Comparison of ENCODE assay signal across 1 cellular context in the genomic region with DNA sequence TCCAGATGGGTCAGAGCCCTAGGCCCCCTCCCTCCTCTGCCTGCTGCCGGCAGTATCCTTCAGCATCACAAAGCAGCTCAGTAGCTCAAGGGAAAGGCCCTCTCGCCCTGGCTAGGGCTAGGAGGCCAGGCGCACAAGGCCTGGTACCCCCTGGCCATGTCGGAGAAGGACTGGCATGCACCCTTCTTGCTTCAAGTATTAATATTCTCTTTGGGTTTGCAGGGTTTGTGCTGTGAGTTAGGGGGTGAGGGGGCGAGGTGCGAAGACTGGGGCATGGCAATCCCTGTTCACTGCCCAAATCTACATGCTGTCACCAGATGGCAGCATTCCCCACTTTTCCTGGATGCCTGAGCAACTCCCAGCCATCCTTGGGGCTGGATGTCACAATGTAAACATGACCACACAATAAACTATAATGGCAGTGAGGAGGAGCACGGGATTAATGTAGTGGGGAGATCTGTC.
TF ChIP-seq lines count a peak whose summit lies in the region.

No MANE protein-coding gene starts in this region.

TF ChIP-seq in HepG2, 621 proteins besides CTCF, POLR2A, EP300 and RAD21 (continued from another document and continues in another):
- TF ChIP-seq IRF2 (CRISPR knock-in tag; IDR thresholded peaks at IDR 0.05) (0 out of 2 replicates have a peak, but pooled peaks have one; percentile 18), FOXA3 (CRISPR knock-in tag; IDR thresholded peaks at IDR 0.05) (peak; percentile 92), FOXO1 (CRISPR knock-in tag; IDR thresholded peaks at IDR 0.05) (peak; percentile 26; the same call in 1 of the 2 replicates), ONECUT2 (CRISPR knock-in tag; IDR thresholded peaks at IDR 0.05) (no peak), FOXK2 (IDR thresholded peaks at IDR 0.05) (peak; percentile 46; the same call in 1 of the 2 replicates), ZNF225 (CRISPR knock-in tag; IDR thresholded peaks at IDR 0.05) (no peak), KLF6 (CRISPR knock-in tag; IDR thresholded peaks at IDR 0.05) (no peak), POLR2AphosphoS5 (IDR thresholded peaks at IDR 0.05; ENCODE audit: low read depth, low read length) (0 out of 2 replicates have a peak, but pooled peaks have one; percentile 33), PAF1 (CRISPR knock-in tag; IDR thresholded peaks at IDR 0.05) (peak; percentile 72), SMC3 (IDR thresholded peaks at IDR 0.05; ENCODE audit: low read length) (peak; percentile 56), TARDBP (CRISPR knock-in tag; IDR thresholded peaks at IDR 0.05) (no peak), ZNF10 (CRISPR knock-in tag; IDR thresholded peaks at IDR 0.05; ENCODE audit: borderline replicate concordance, low read depth) (no peak), SYNCRIP (IDR thresholded peaks at IDR 0.05; ENCODE audit: insufficient read depth, low read depth, low read length) (no peak), EED (CRISPR knock-in tag; IDR thresholded peaks at IDR 0.05) (no peak), SOX13 (IDR thresholded peaks at IDR 0.05) (no peak), SOX13 (CRISPR knock-in tag; conservative IDR thresholded peaks at IDR 0.05 in 1 of 2, IDR thresholded peaks at IDR 0.05 in 1 of 2) (no peak), PHB2 (IDR thresholded peaks at IDR 0.05; ENCODE audit: partially characterized antibody) (no peak), SP140L (CRISPR knock-in tag; IDR thresholded peaks at IDR 0.05; ENCODE audit: borderline replicate concordance) (no peak), HMGXB4 (CRISPR knock-in tag; IDR thresholded peaks at IDR 0.05; ENCODE audit: borderline replicate concordance in 1 of 2, low read depth in 1 of 2) (0 out of 4 replicates have a peak, but pooled peaks of 1 of the 2 experiments have one; percentile 22), PITX1 (CRISPR knock-in tag; IDR thresholded peaks at IDR 0.05) (no peak), ZNF383 (CRISPR knock-in tag; IDR thresholded peaks at IDR 0.05; ENCODE audit: borderline replicate concordance) (no peak), TSC22D2 (CRISPR knock-in tag; IDR thresholded peaks at IDR 0.05; ENCODE audit: borderline replicate concordance) (no peak), MAFK (conservative IDR thresholded peaks at IDR 0.05 in 1 of 2, IDR thresholded peaks at IDR 0.05 in 1 of 2; ENCODE audit: low read length in 2 of 2) (no peak), SIN3B (IDR thresholded peaks at IDR 0.05; ENCODE audit: low read length) (no peak), AGO1 (IDR thresholded peaks at IDR 0.05; ENCODE audit: low read depth, low read length, poor library complexity, severe bottlenecking) (no peak), TP53 (CRISPR knock-in tag; conservative IDR thresholded peaks at IDR 0.05) (no peak), NR2C2 (CRISPR knock-in tag; IDR thresholded peaks at IDR 0.05; ENCODE audit: borderline replicate concordance) (no peak), CEBPG (CRISPR knock-in tag; IDR thresholded peaks at IDR 0.05) (peak; percentile 67), RBM22 (optimal IDR thresholded peaks at IDR 0.05; ENCODE audit: low read length) (peak; percentile 91), KAT2B (IDR thresholded peaks at IDR 0.05; ENCODE audit: borderline replicate concordance, low read depth, low read length) (no peak), BATF2 (CRISPR knock-in tag; IDR thresholded peaks at IDR 0.05) (no peak), TEF (CRISPR knock-in tag; IDR thresholded peaks at IDR 0.05) (no peak), KDM6A (CRISPR knock-in tag; IDR thresholded peaks at IDR 0.05; ENCODE audit: low read depth) (no peak), RFXAP (CRISPR knock-in tag; IDR thresholded peaks at IDR 0.05; ENCODE audit: borderline replicate concordance) (no peak), U2AF2 (IDR thresholded peaks at IDR 0.05; ENCODE audit: low read depth, low read length) (no peak), ZNF510 (CRISPR knock-in tag; IDR thresholded peaks at IDR 0.05; ENCODE audit: low read depth) (no peak), MYPOP (CRISPR knock-in tag; IDR thresholded peaks at IDR 0.05) (no peak), SMARCE1 (IDR thresholded peaks at IDR 0.05; ENCODE audit: borderline replicate concordance) (no peak)
- TF ChIP-seq, protein P1, sequence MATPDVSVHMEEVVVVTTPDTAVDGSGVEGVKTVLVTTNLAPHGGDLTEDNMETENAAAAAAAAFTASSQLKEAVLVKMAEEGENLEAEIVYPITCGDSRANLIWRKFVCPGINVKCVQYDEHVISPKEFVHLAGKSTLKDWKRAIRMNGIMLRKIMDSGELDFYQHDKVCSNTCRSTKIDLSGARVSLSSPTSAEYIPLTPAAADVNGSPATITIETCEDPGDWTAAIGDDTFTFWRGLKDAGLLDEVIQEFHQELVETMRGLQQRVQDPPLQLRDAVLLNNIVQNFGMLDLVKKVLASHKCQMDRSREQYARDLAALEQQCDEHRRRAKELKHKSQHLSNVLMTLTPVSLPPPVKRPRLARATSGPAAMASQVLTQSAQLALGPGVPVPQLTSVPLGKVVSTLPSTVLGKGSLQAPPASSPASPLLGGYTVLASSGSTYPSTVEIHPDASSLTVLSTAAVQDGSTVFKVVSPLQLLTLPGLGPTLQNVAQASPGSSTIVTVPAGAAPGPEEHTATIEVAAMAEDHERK (CRISPR knock-in tag; IDR thresholded peaks at IDR 0.05; ENCODE audit: low read depth): no peak
- TF ChIP-seq, protein P2, sequence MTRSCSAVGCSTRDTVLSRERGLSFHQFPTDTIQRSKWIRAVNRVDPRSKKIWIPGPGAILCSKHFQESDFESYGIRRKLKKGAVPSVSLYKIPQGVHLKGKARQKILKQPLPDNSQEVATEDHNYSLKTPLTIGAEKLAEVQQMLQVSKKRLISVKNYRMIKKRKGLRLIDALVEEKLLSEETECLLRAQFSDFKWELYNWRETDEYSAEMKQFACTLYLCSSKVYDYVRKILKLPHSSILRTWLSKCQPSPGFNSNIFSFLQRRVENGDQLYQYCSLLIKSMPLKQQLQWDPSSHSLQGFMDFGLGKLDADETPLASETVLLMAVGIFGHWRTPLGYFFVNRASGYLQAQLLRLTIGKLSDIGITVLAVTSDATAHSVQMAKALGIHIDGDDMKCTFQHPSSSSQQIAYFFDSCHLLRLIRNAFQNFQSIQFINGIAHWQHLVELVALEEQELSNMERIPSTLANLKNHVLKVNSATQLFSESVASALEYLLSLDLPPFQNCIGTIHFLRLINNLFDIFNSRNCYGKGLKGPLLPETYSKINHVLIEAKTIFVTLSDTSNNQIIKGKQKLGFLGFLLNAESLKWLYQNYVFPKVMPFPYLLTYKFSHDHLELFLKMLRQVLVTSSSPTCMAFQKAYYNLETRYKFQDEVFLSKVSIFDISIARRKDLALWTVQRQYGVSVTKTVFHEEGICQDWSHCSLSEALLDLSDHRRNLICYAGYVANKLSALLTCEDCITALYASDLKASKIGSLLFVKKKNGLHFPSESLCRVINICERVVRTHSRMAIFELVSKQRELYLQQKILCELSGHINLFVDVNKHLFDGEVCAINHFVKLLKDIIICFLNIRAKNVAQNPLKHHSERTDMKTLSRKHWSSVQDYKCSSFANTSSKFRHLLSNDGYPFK (CRISPR knock-in tag; IDR thresholded peaks at IDR 0.05; ENCODE audit: borderline replicate concordance): no peak
- TF ChIP-seq, protein P3, sequence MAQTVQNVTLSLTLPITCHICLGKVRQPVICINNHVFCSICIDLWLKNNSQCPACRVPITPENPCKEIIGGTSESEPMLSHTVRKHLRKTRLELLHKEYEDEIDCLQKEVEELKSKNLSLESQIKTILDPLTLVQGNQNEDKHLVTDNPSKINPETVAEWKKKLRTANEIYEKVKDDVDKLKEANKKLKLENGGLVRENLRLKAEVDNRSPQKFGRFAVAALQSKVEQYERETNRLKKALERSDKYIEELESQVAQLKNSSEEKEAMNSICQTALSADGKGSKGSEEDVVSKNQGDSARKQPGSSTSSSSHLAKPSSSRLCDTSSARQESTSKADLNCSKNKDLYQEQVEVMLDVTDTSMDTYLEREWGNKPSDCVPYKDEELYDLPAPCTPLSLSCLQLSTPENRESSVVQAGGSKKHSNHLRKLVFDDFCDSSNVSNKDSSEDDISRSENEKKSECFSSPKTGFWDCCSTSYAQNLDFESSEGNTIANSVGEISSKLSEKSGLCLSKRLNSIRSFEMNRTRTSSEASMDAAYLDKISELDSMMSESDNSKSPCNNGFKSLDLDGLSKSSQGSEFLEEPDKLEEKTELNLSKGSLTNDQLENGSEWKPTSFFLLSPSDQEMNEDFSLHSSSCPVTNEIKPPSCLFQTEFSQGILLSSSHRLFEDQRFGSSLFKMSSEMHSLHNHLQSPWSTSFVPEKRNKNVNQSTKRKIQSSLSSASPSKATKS (CRISPR knock-in tag; IDR thresholded peaks at IDR 0.05): no peak
- TF ChIP-seq, protein P4, sequence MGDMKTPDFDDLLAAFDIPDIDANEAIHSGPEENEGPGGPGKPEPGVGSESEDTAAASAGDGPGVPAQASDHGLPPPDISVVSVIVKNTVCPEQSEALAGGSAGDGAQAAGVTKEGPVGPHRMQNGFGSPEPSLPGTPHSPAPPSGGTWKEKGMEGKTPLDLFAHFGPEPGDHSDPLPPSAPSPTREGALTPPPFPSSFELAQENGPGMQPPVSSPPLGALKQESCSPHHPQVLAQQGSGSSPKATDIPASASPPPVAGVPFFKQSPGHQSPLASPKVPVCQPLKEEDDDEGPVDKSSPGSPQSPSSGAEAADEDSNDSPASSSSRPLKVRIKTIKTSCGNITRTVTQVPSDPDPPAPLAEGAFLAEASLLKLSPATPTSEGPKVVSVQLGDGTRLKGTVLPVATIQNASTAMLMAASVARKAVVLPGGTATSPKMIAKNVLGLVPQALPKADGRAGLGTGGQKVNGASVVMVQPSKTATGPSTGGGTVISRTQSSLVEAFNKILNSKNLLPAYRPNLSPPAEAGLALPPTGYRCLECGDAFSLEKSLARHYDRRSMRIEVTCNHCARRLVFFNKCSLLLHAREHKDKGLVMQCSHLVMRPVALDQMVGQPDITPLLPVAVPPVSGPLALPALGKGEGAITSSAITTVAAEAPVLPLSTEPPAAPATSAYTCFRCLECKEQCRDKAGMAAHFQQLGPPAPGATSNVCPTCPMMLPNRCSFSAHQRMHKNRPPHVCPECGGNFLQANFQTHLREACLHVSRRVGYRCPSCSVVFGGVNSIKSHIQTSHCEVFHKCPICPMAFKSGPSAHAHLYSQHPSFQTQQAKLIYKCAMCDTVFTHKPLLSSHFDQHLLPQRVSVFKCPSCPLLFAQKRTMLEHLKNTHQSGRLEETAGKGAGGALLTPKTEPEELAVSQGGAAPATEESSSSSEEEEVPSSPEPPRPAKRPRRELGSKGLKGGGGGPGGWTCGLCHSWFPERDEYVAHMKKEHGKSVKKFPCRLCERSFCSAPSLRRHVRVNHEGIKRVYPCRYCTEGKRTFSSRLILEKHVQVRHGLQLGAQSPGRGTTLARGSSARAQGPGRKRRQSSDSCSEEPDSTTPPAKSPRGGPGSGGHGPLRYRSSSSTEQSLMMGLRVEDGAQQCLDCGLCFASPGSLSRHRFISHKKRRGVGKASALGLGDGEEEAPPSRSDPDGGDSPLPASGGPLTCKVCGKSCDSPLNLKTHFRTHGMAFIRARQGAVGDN (CRISPR knock-in tag; IDR thresholded peaks at IDR 0.05): peak; percentile 47
- TF ChIP-seq, protein P5, sequence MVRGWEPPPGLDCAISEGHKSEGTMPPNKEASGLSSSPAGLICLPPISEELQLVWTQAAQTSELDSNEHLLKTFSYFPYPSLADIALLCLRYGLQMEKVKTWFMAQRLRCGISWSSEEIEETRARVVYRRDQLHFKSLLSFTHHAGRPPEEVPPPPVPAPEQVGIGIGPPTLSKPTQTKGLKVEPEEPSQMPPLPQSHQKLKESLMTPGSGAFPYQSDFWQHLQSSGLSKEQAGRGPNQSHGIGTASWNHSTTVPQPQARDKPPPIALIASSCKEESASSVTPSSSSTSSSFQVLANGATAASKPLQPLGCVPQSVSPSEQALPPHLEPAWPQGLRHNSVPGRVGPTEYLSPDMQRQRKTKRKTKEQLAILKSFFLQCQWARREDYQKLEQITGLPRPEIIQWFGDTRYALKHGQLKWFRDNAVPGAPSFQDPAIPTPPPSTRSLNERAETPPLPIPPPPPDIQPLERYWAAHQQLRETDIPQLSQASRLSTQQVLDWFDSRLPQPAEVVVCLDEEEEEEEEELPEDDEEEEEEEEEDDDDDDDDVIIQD (CRISPR knock-in tag; IDR thresholded peaks at IDR 0.05; ENCODE audit: low read depth): no peak
- TF ChIP-seq, protein P6, sequence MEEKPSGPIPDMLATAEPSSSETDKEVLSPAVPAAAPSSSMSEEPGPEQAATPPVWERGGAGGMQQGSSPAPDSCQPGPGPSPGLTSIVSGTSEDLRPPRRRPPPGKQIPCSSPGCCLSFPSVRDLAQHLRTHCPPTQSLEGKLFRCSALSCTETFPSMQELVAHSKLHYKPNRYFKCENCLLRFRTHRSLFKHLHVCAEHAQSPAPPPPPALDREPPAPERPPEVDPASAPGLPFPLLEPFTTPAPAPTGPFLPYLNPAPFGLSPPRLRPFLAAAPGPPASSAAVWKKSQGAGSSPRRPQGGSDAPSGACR (CRISPR knock-in tag; IDR thresholded peaks at IDR 0.05): no peak
